21 cellular contexts compared by ENCODE assay signal in genomic region chr3:33174711-33175409, GRCh38. TPM values are rescaled to one million over a fixed set of nuclear protein-coding genes. Genes with fewer than 3 reads are reported as not detected.
DNase-seq lines count a peak whose midpoint lies in the region; ATAC-seq and TF ChIP-seq lines count a peak whose summit lies in the region.
"Had no signal": no experiment of that assay in that cellular context is flagged by ENCODE, and none has a peak within 500 bp of the region (broad histone marks: within the 10 kb centered on the region; RNA-seq: fewer than 3 reads in every experiment).

No MANE protein-coding gene starts in this region.

- H3K27me3 ChIP-seq in mesenchymal stem cell (ENCODE audit: control insufficient read depth in 1 of 2, insufficient read depth in 1 of 2, low read length in 2 of 2) = peaks cover 0 to 5% of the 10 kb centered on the region in 2 experiments
- no peaks in the 10 kb centered on the region for H3K27me3 ChIP-seq in upper lobe of right lung
- H3K27me3 ChIP-seq: SJSA1 had no signal

- ATAC-seq in upper lobe of right lung = peak; percentile 36
- ATAC-seq in HG02870 (IDR thresholded peaks at IDR 0.05; ENCODE audit: unreplicated experiment) = no peak
- ATAC-seq: PC-3 had no signal

- H3K14ac ChIP-seq in mesenchymal stem cell (ENCODE audit: low read length in 2 of 2) = peak overlapping the region in 1 of 2 experiments; percentile 76

- H3K4ac ChIP-seq in mesenchymal stem cell (ENCODE audit: low read depth in 1 of 2, low read length in 2 of 2) = no peak overlapping the region

- no peak for TF ChIP-seq CTCF in astrocyte of the cerebellum (IDR thresholded peaks at IDR 0.05; ENCODE audit: low read depth, low read length, missing control alignments)
- no peak for TF ChIP-seq CTCF in upper lobe of right lung (IDR thresholded peaks at IDR 0.05)

- DNase-seq in NCI-H1417 (lab: John Stamatoyannopoulos, UW) = peak in 2 of 3 experiments; percentile 0 to 32
- no peak for DNase-seq in NCI-H1417 treated with DMSO at 0.1 percent for 48 hours (lab: John Stamatoyannopoulos, UW)
- DNase-seq in astrocyte of the cerebellum (ENCODE audit: low read depth) = peak; percentile 19
- DNase-seq in mesenchymal stem cell = no peak
- no peak for DNase-seq in upper lobe of right lung
- no peak for DNase-seq in NCI-H446 treated with DMSO at 0.1 percent for 48 hours (lab: John Stamatoyannopoulos, UW)
- no peak for DNase-seq in activated naive CD4-positive, alpha-beta T cell treated with Interleukin-2 at 50 U/mL for 16 hours
- DNase-seq: AML-193, MV-4-11, NCI-H1436 treated with DMSO at 0.1 percent for 48 hours, NCI-H2029, NCI-H2171 treated with DMSO at 0.1 percent for 48 hours, NCI-H524, PC-3, RPMI8226 had no signal

- H2BK120ac ChIP-seq in mesenchymal stem cell (ENCODE audit: low read depth, low read length) = no peak overlapping the region

- H3K18ac ChIP-seq in mesenchymal stem cell (ENCODE audit: low read depth in 1 of 2, low read length in 2 of 2) = no peak overlapping the region

- H3K4me2 ChIP-seq in mesenchymal stem cell (ENCODE audit: low read length, poor library complexity, severe bottlenecking) = no peak overlapping the region
- H3K4me2 ChIP-seq: KMS-11 had no signal

- H3K9me3 ChIP-seq in mesenchymal stem cell (ENCODE audit: control insufficient read depth, low read length) (peaks cover 9% of the 10 kb centered on the region), upper lobe of right lung (no peaks in the 10 kb centered on the region)
- H3K9me3 ChIP-seq: SJSA1 had no signal

- H4K91ac ChIP-seq in mesenchymal stem cell (ENCODE audit: low read length) = no peak overlapping the region

- intact Hi-C loops in upper lobe of right lung (cut with DNase I) = no loop called here

- no peak overlapping the region for H2AK5ac ChIP-seq in mesenchymal stem cell (ENCODE audit: low read length, severe bottlenecking)

- no peak overlapping the region for H2BK5ac ChIP-seq in mesenchymal stem cell (ENCODE audit: low read depth, low read length, poor library complexity, severe bottlenecking)

- no peak overlapping the region for H3K27ac ChIP-seq in mesenchymal stem cell (ENCODE audit: low read length, poor library complexity, severe bottlenecking)
- no peak overlapping the region for H3K27ac ChIP-seq in upper lobe of right lung
- H3K27ac ChIP-seq: 22Rv1, C4-2B, KMS-11, SJSA1 had no signal

- H3K36me3 ChIP-seq in mesenchymal stem cell (ENCODE audit: control insufficient read depth in 1 of 2, insufficient read depth in 2 of 2, low read depth in 1 of 2, low read length in 2 of 2) = no peaks in the 10 kb centered on the region
- no peaks in the 10 kb centered on the region for H3K36me3 ChIP-seq in upper lobe of right lung
- H3K36me3 ChIP-seq: SJSA1 had no signal

- in situ Hi-C loops in astrocyte of the cerebellum (cut with HindIII; ENCODE audit: low sequenced_read_pairs) = no loop called here

- no peak overlapping the region for H3K4me3 ChIP-seq in astrocyte of the cerebellum (ENCODE audit: low read depth, low read length)
- no peak overlapping the region for H3K4me3 ChIP-seq in mesenchymal stem cell (ENCODE audit: insufficient read depth in 1 of 2, low read depth in 1 of 2, low read length in 2 of 2)
- no peak overlapping the region for H3K4me3 ChIP-seq in upper lobe of right lung
- H3K4me3 ChIP-seq: SJSA1 had no signal

- no peaks in the 10 kb centered on the region for H3K4me1 ChIP-seq in mesenchymal stem cell (ENCODE audit: control insufficient read depth, insufficient read depth, low read depth, low read length)
- no peaks in the 10 kb centered on the region for H3K4me1 ChIP-seq in upper lobe of right lung

- no peaks in the 10 kb centered on the region for H3K79me1 ChIP-seq in mesenchymal stem cell (replicated peaks; ENCODE audit: low read length, poor library complexity, severe bottlenecking)

- 92% methylated on average over 19 of the region's 19 CpGs for WGBS in mesenchymal stem cell

- no peak overlapping the region for H3K23ac ChIP-seq in mesenchymal stem cell (ENCODE audit: low read length in 2 of 2)

- H2BK12ac ChIP-seq in mesenchymal stem cell (ENCODE audit: low read length in 2 of 2) = no peak overlapping the region

- no peak overlapping the region for H2AFZ ChIP-seq in mesenchymal stem cell (ENCODE audit: low read depth, low read length)

- peak overlapping the region; percentile 35 for H4K8ac ChIP-seq in mesenchymal stem cell (ENCODE audit: low read length)

- no peak overlapping the region for H3K9ac ChIP-seq in mesenchymal stem cell (ENCODE audit: low read length)
- H3K9ac ChIP-seq: KMS-11 had no signal

- no peak overlapping the region for H2BK15ac ChIP-seq in mesenchymal stem cell (ENCODE audit: low read depth, poor library complexity, severe bottlenecking)

RNA-seq across cellular contexts. Expression of gene SUSD5, which starts 43.8 kb away (rescaled TPM):
- polyA plus RNA-seq in mesenchymal stem cell (2013, experiment 1 of 2) = 2.4 TPM
- polyA plus RNA-seq in mesenchymal stem cell (2013, experiment 2 of 2) = 2.3 TPM
- total RNA-seq in upper lobe of right lung = 1.1 TPM
- total RNA-seq: H4, PC-3 had no signal

Comparison
In these comparisons a context has a peak if more than half of its experiments do, and no peak if none do; other contexts are left out.
1. DNase-seq: peak in NCI-H1417 (2 of 3) and astrocyte of the cerebellum (single experiment); none in NCI-H1417 treated with DMSO at 0.1 percent for 48 hours (single experiment), mesenchymal stem cell (single experiment), upper lobe of right lung (single experiment), NCI-H446 treated with DMSO at 0.1 percent for 48 hours (single experiment) and activated naive CD4-positive, alpha-beta T cell treated with Interleukin-2 at 50 U/mL for 16 hours (single experiment).